Comparison of ENCODE assay signal across 15 cellular contexts in genomic region chr7:156220078-156220605, GRCh38.
"Had no signal": no experiment of that assay in that cellular context is flagged by ENCODE, and none has a peak within 500 bp of the region (broad histone marks: within the 10 kb centered on the region; RNA-seq: fewer than 3 reads in every experiment).

No MANE protein-coding gene starts in this region.

- H3K36me3 ChIP-seq: adrenal gland, cardiac muscle cell, ovary, thyroid gland, uterus had no signal

- H3K9me3 ChIP-seq: adrenal gland, ovary, thyroid gland, uterus had no signal

- H3K27ac Mint-ChIP-seq: activated T-cell treated with anti-CD3 and anti-CD28 coated beads, Interleukin-2, amount 50 U/mL, for 24 hours; natural killer cell treated with Interleukin-12 subunit alpha and Interleukin-12 subunit beta and Interleukin-15 and Interleukin-18, amount 100 ng/mL, for 72 hours had no signal

- H3K4me3 ChIP-seq: adrenal gland, cardiac muscle cell, ovary, thyroid gland, uterus had no signal

- H3K4me1 ChIP-seq: adrenal gland, foreskin keratinocyte, thyroid gland, uterus had no signal

- H3K9me3 Mint-ChIP-seq: activated T-cell treated with anti-CD3 and anti-CD28 coated beads, Interleukin-2, amount 50 U/mL, for 24 hours; natural killer cell treated with Interleukin-12 subunit alpha and Interleukin-12 subunit beta and Interleukin-15 and Interleukin-18, amount 100 ng/mL, for 72 hours had no signal

- ATAC-seq: activated CD4-positive, CD25-positive, alpha-beta regulatory T cell treated with anti-CD3 and anti-CD28 coated beads, Interleukin-2, amount 50 U/mL, for 24 hours; foreskin keratinocyte; natural killer cell treated with Interleukin-12 subunit alpha and Interleukin-12 subunit beta and Interleukin-15 and Interleukin-18, amount 100 ng/mL, for 72 hours had no signal

- H3K36me3 Mint-ChIP-seq: natural killer cell treated with Interleukin-12 subunit alpha and Interleukin-12 subunit beta and Interleukin-15 and Interleukin-18, amount 100 ng/mL, for 72 hours had no signal

- H3K27ac ChIP-seq: adrenal gland, cardiac muscle cell, foreskin keratinocyte, ovary, thyroid gland, uterus had no signal

- DNase-seq: activated CD4-positive, alpha-beta T cell treated with anti-CD3 and anti-CD28 coated beads, Interleukin-2, amount 50 U/mL, for 1 hour; activated effector memory CD4-positive, alpha-beta T cell treated with Interleukin-2 at 50 U/mL for 16 hours; activated naive CD4-positive, alpha-beta T cell treated with anti-CD3 and anti-CD28 coated beads, Interleukin-2, amount 50 U/mL, for 16 hours; activated T-cell treated with anti-CD3 and anti-CD28 coated beads, Interleukin-2, amount 50 U/mL, for 24 hours; foreskin keratinocyte; ovary; stimulated activated CD4-positive, alpha-beta T cell treated with anti-CD3 and anti-CD28 coated beads, Interleukin-1b, Interleukin-23, amount 100 ng/mL, for 48 hours; T-helper 1 cell; T1000; thyroid gland; uterus had no signal

- H3K4me3 Mint-ChIP-seq: activated T-cell treated with anti-CD3 and anti-CD28 coated beads, Interleukin-2, amount 50 U/mL, for 24 hours; natural killer cell treated with Interleukin-12 subunit alpha and Interleukin-12 subunit beta and Interleukin-15 and Interleukin-18, amount 100 ng/mL, for 72 hours had no signal

- H3K27me3 ChIP-seq: adrenal gland, cardiac muscle cell, foreskin keratinocyte, ovary, thyroid gland, uterus had no signal
